8 cellular contexts compared by ENCODE assay signal in genomic region chr3:71580636-71581215, GRCh38. TPM values are rescaled to one million over a fixed set of nuclear protein-coding genes. Genes with fewer than 3 reads are reported as not detected.
DNase-seq lines count a peak whose midpoint lies in the region; ATAC-seq, FAIRE-seq and TF ChIP-seq lines count a peak whose summit lies in the region.

No MANE protein-coding gene starts in this region.

- no TSS peak for BruUV-seq in HepG2 (replicated peaks; lab: Mats Ljungman, UMichigan)

- H3K27ac ChIP-seq in HepG2 (ENCODE audit: extremely low read length, insufficient read depth, low read length) (peak overlapping the region; percentile 97), thoracic aorta (peak overlapping the region; percentile 97)

- peaks cover 23% of the 10 kb centered on the region for H3K27me3 Mint-ChIP-seq in activated CD8-positive, alpha-beta memory T cell treated with anti-CD3 and anti-CD28 coated beads, Interleukin-2, amount 10 ng/mL, durations not matched to agents 7 days and 5 days

- no peak for TF ChIP-seq POLR2A in HepG2 (IDR thresholded peaks at IDR 0.05; ENCODE audit: insufficient read depth in 1 of 2, low read depth in 2 of 2, low read length in 2 of 2)

- TF ChIP-seq RAD21 in HepG2 (CRISPR knock-in tag; IDR thresholded peaks at IDR 0.05) = no peak

- H3K9ac ChIP-seq in adipocyte (ENCODE audit: low read length) = no peak overlapping the region
- peak overlapping the region; percentile 96 for H3K9ac ChIP-seq in HepG2 (ENCODE audit: insufficient read depth, low read depth, low read length)

- H3K27ac Mint-ChIP-seq in activated CD8-positive, alpha-beta memory T cell treated with anti-CD3 and anti-CD28 coated beads, Interleukin-2, amount 10 ng/mL, durations not matched to agents 7 days and 5 days = peak overlapping the region; percentile 54

- H2AFZ ChIP-seq in HepG2 (ENCODE audit: low read length) = no peak overlapping the region

- whole genome bisulfite sequencing in HepG2 (ENCODE audit: low lambda C conversion rate) = 4% methylated on average over 7 of the region's 7 CpGs

- no peaks in the 10 kb centered on the region for H3K36me3 Mint-ChIP-seq in activated CD8-positive, alpha-beta memory T cell treated with anti-CD3 and anti-CD28 coated beads, Interleukin-2, amount 10 ng/mL, durations not matched to agents 7 days and 5 days

- H3K9me3 ChIP-seq in adipocyte (ENCODE audit: control insufficient read depth, low read length) (no peaks in the 10 kb centered on the region), HepG2 (ENCODE audit: low read length) (no peaks in the 10 kb centered on the region), thoracic aorta (no peaks in the 10 kb centered on the region)

- H3K4me3 ChIP-seq in adipocyte (ENCODE audit: low read length) (peak overlapping the region; percentile 88), HepG2 (replicated peaks in 1 of 3; ENCODE audit: insufficient read depth in 1 of 3, low read depth in 2 of 3, low read length in 3 of 3) (peak overlapping the region; percentile 91 to 97 (median 95)), thoracic aorta (peak overlapping the region; percentile 98)

- in situ Hi-C loops in HepG2 (cut with HindIII; ENCODE audit: extremely low pct_ligation_motif_present, low pct_unique_long_range_greater_than_20kb) = loop anchor here (5.0 to 10.0 kb wide), 2 partner anchors 273 to 526 kb away; no protein-coding TSS in a partner anchor

- H3K4me2 ChIP-seq in HepG2 (ENCODE audit: low read depth, low read length) = peak overlapping the region; percentile 82

- CTCF ChIA-PET in activated CD8-positive, alpha-beta memory T cell treated with anti-CD3 and anti-CD28 coated beads, Interleukin-2, amount 10 ng/mL, durations not matched to agents 7 days and 5 days (lab: Charles Lee) = interaction anchor here (0.7 kb wide), 1 partner anchor 278 kb away, joined by 3 read pairs; no protein-coding TSS in a partner anchor
- CTCF ChIA-PET in HepG2 (lab: Yijun Ruan, JAX; ENCODE audit: low intra/inter-chr PET ratio, low total read pairs) = no interaction called here

- intact Hi-C loops in HepG2 (cut with micrococcal nuclease; ENCODE audit: unreplicated experiment) = loop anchor here (2.0 to 10.0 kb wide), 6 partner anchors 34 to 513 kb away; no protein-coding TSS in a partner anchor

- ATAC-seq in activated CD8-positive, alpha-beta memory T cell treated with anti-CD3 and anti-CD28 coated beads, Interleukin-2, amount 10 ng/mL, durations not matched to agents 7 days and 5 days = no peak
- ATAC-seq in HepG2 (no peak), thoracic aorta (ENCODE audit: insufficient number of reproducible peaks, low FRiP score, low read depth) (no peak), HG03045 (IDR thresholded peaks at IDR 0.05; ENCODE audit: unreplicated experiment) (no peak), HG03442 (IDR thresholded peaks at IDR 0.05; ENCODE audit: unreplicated experiment) (no peak), HG03342 (IDR thresholded peaks at IDR 0.05; ENCODE audit: unreplicated experiment) (no peak)

- no peak for FAIRE-seq in HepG2 (lab: Jason Lieb, UNC)

- no peaks in the 10 kb centered on the region for H3K27me3 ChIP-seq in adipocyte (replicated peaks; ENCODE audit: control insufficient read depth, insufficient read depth, low read length)
- no peaks in the 10 kb centered on the region for H3K27me3 ChIP-seq in HepG2 (ENCODE audit: control insufficient read depth in 1 of 2, insufficient read depth in 2 of 2, low read length in 2 of 2)
- no peaks in the 10 kb centered on the region for H3K27me3 ChIP-seq in thoracic aorta (replicated peaks; ENCODE audit: insufficient read depth)

- peaks cover 63% of the 10 kb centered on the region for H3K79me2 ChIP-seq in HepG2 (ENCODE audit: insufficient read depth, low read length)

- no peak for TF ChIP-seq CTCF in HepG2 (CRISPR knock-in tag; IDR thresholded peaks at IDR 0.05)
- TF ChIP-seq CTCF in thoracic aorta (IDR thresholded peaks at IDR 0.05) = no peak

- no peaks in the 10 kb centered on the region for H3K9me3 Mint-ChIP-seq in activated CD8-positive, alpha-beta memory T cell treated with anti-CD3 and anti-CD28 coated beads, Interleukin-2, amount 10 ng/mL, durations not matched to agents 7 days and 5 days (ENCODE audit: low read depth)

- peaks cover 23% of the 10 kb centered on the region for H3K4me1 Mint-ChIP-seq in activated CD8-positive, alpha-beta memory T cell treated with anti-CD3 and anti-CD28 coated beads, Interleukin-2, amount 10 ng/mL, durations not matched to agents 7 days and 5 days

- no peaks in the 10 kb centered on the region; the same call in 1 of the 2 replicates for H4K20me1 ChIP-seq in HepG2 (ENCODE audit: insufficient read depth, low read length)

- H3K36me3 ChIP-seq in adipocyte (ENCODE audit: control insufficient read depth, insufficient read depth, low read length, severe bottlenecking) (no peaks in the 10 kb centered on the region), HepG2 (replicated peaks in 1 of 2; ENCODE audit: control insufficient read depth in 1 of 2, insufficient read depth in 2 of 2, low read length in 2 of 2) (peaks cover 2 to 4% of the 10 kb centered on the region in 2 experiments; a peak in 2 of 5 replicates), thoracic aorta (no peaks in the 10 kb centered on the region)

- peaks cover 7% of the 10 kb centered on the region for H3K4me1 ChIP-seq in adipocyte (ENCODE audit: control insufficient read depth, insufficient read depth, low read length)
- H3K4me1 ChIP-seq in HepG2 (ENCODE audit: insufficient read depth, low read length) = peaks cover 63% of the 10 kb centered on the region
- H3K4me1 ChIP-seq in thoracic aorta (ENCODE audit: control insufficient read depth in 1 of 2, low read depth in 2 of 2) = peaks cover 27 to 50% of the 10 kb centered on the region in 2 donors

- peak overlapping the region; percentile 84 for H3K4me3 Mint-ChIP-seq in activated CD8-positive, alpha-beta memory T cell treated with anti-CD3 and anti-CD28 coated beads, Interleukin-2, amount 10 ng/mL, durations not matched to agents 7 days and 5 days

- TF ChIP-seq EP300 in HepG2 (IDR thresholded peaks at IDR 0.05; ENCODE audit: low read depth in 2 of 2, low read length in 2 of 2) (no peak), HepG2 (CRISPR knock-in tag; IDR thresholded peaks at IDR 0.05; ENCODE audit: borderline replicate concordance) (no peak)

- no peak for DNase-seq in activated CD8-positive, alpha-beta memory T cell treated with anti-CD3 and anti-CD28 coated beads, Interleukin-2, amount 10 ng/mL, durations not matched to agents 7 days and 5 days
- no peak for DNase-seq in activated CD8-positive, alpha-beta memory T cell treated with anti-CD3 and anti-CD28 coated beads for 24 hours
- DNase-seq in adipocyte (ENCODE audit: low read depth) (peak; percentile 34), HepG2 (ENCODE audit: low spot score) (no peak), thoracic aorta (ENCODE audit: low spot score) (no peak)

- POLR2A ChIA-PET in HepG2 (lab: Yijun Ruan, JAX) = interaction anchor here (0.7 to 1.2 kb wide), 2 partner anchors 35 to 131 kb away, joined by 3 read pairs; no protein-coding TSS in a partner anchor

TF ChIP-seq in HepG2, 621 proteins besides CTCF, POLR2A, EP300 and RAD21:
- TF ChIP-seq KLF9 (CRISPR knock-in tag; IDR thresholded peaks at IDR 0.05; ENCODE audit: low read depth) (0 out of 2 replicates have a peak, but pooled peaks have one; percentile 10), ZNF597 (CRISPR knock-in tag; IDR thresholded peaks at IDR 0.05) (no peak)
TF ChIP-seq in HepG2: peak in this region for 1.

RNA-seq across cellular contexts. Expression of gene FOXP1, which starts 2.8 kb away (rescaled TPM):
- total RNA-seq in activated CD8-positive, alpha-beta memory T cell treated with anti-CD3 and anti-CD28 coated beads, Interleukin-2, amount 10 ng/mL, durations not matched to agents 7 days and 5 days = 10 to 100 TPM; 66.3 to 68.8 TPM
- 43.3 and 59.0 TPM in 2 replicates for total RNA-seq in HepG2 (2016; rRNA removed; fragmentation: Illumina TruSeq; extraction: Trizol)
- total RNA-seq in HepG2 (2016; cell fraction: cytosol; rRNA removed; fragmentation: Illumina TruSeq; extraction: Trizol; ENCODE audit: low read depth) = 67.9 and 68.5 TPM in 2 replicates
- 31.5 and 57.5 TPM in 2 replicates for total RNA-seq in HepG2 (2016; cell fraction: insoluble cytoplasmic fraction; rRNA removed; fragmentation: Illumina TruSeq; extraction: Trizol)
- 36.5 and 36.9 TPM in 2 replicates for total RNA-seq in HepG2 (2016; cell fraction: membrane; rRNA removed; fragmentation: Illumina TruSeq; extraction: Trizol)
- 164 and 179 TPM in 2 replicates for total RNA-seq in HepG2 (2016; cell fraction: nucleus; rRNA removed; fragmentation: Illumina TruSeq; extraction: Trizol)
- polyA plus RNA-seq in HepG2 (2011; rRNA removed) = 36.0 and 40.4 TPM in 2 replicates
- polyA plus RNA-seq in HepG2 (2011; cell fraction: cytosol; rRNA removed) = 17.7 and 19.3 TPM in 2 replicates
- polyA plus RNA-seq in HepG2 (2011; cell fraction: nucleus; rRNA removed) = 47.8 and 58.3 TPM in 2 replicates
- 24.3 and 27.6 TPM in 2 replicates for polyA plus RNA-seq in HepG2 (2012)
- polyA plus RNA-seq in HepG2 (2016; cell fraction: cytosol; fragmentation: Illumina TruSeq; extraction: Trizol; ENCODE audit: low read depth) = 3.3 and 4.6 TPM in 2 replicates
- 21.9 and 24.7 TPM in 2 replicates for polyA plus RNA-seq in HepG2 (2016; cell fraction: insoluble cytoplasmic fraction; fragmentation: Illumina TruSeq; extraction: Trizol; ENCODE audit: low read depth)
- 9.9 and 11.0 TPM in 2 replicates for polyA plus RNA-seq in HepG2 (2016; cell fraction: membrane; fragmentation: Illumina TruSeq; extraction: Trizol; ENCODE audit: low read depth)
- 28.9 and 32.7 TPM in 2 replicates for polyA plus RNA-seq in HepG2 (2016; cell fraction: nucleus; fragmentation: Illumina TruSeq; extraction: Trizol; ENCODE audit: insufficient read depth, low read depth)
- polyA minus RNA-seq in HepG2 (2011; rRNA and poly(A)+ RNA removed; ENCODE audit: low replicate concordance) = 35.8 and 181 TPM in 2 replicates
- polyA minus RNA-seq in HepG2 (2011; cell fraction: cytosol; rRNA and poly(A)+ RNA removed) = 64.7 and 68.5 TPM in 2 replicates
- 528 and 568 TPM in 2 replicates for polyA minus RNA-seq in HepG2 (2011; cell fraction: nucleus; rRNA and poly(A)+ RNA removed)
- total RNA-seq in thoracic aorta = 100 to 1,000 TPM; 176 to 255 TPM
